In genomic region chr11:70705930-70706329, GRCh38 we compare ENCODE assay signal across 21 cellular contexts.
"Had no signal": no experiment of that assay in that cellular context is flagged by ENCODE, and none has a peak within 500 bp of the region (broad histone marks: within the 10 kb centered on the region; RNA-seq: fewer than 3 reads in every experiment).

No MANE protein-coding gene starts in this region.

- H3K9me3 ChIP-seq: colonic mucosa, esophagus muscularis mucosa, left lung, ovary, testis, tibial artery had no signal

- ATAC-seq: foreskin keratinocyte; left cardiac atrium; left lung; naive thymus-derived CD4-positive, alpha-beta T cell; sciatic nerve; stimulated activated memory B cell treated with anti-CD40 and anti-IgM and Interleukin-4, amounts not matched to agents 10 μg/mL and 1 μg/mL and 100 μg/mL, for 72 hours; stimulated activated naive CD8-positive, alpha-beta T cell treated with anti-CD3 and anti-CD28 coated beads, Interleukin-15, Interleukin-2, amounts not matched to agents 100 U/mL and 50 U/mL, for 24 hours had no signal

- H3K27me3 ChIP-seq: colonic mucosa, ovary, testis had no signal

- H3K27ac ChIP-seq: colonic mucosa, esophagus muscularis mucosa, foreskin keratinocyte, left lung, ovary, testis, tibial artery had no signal

- H3K4me2 ChIP-seq: smooth muscle cell had no signal

- H3K4me3 ChIP-seq: colonic mucosa, esophagus muscularis mucosa, left lung, ovary, smooth muscle cell, testis, tibial artery had no signal

- H3K36me3 ChIP-seq: colonic mucosa, esophagus muscularis mucosa, left lung, ovary, tibial artery had no signal

- DNase-seq: colonic mucosa; effector CD8-positive, alpha-beta T cell; foreskin keratinocyte; immature natural killer cell; islet precursor cell; left cardiac atrium; left lung; mesenchymal stem cell; midbrain; naive thymus-derived CD4-positive, alpha-beta T cell; occipital lobe; ovary; stimulated activated CD4-positive, alpha-beta T cell treated with anti-CD3 and anti-CD28 coated beads, Interleukin-4, amount 100 ng/mL, for 4 hours; stimulated activated naive CD8-positive, alpha-beta T cell treated with anti-CD3 and anti-CD28 coated beads, Interleukin-15, Interleukin-2, amounts not matched to agents 100 U/mL and 50 U/mL, for 24 hours; substantia nigra; testis; tibial artery had no signal

- H3K4me1 ChIP-seq: colonic mucosa, esophagus muscularis mucosa, foreskin keratinocyte, left lung, testis, tibial artery had no signal
